ENCODE assay signal across 20 cellular contexts in genomic region chr19:47766670-47767069, GRCh38. TPM values are rescaled to one million over a fixed set of nuclear protein-coding genes. Genes with fewer than 3 reads are reported as not detected.
"Had no signal": no experiment of that assay in that cellular context is flagged by ENCODE, and none has a peak within 500 bp of the region (broad histone marks: within the 10 kb centered on the region; RNA-seq: fewer than 3 reads in every experiment).

No MANE protein-coding gene starts in this region.

- H3K4me2 ChIP-seq: KMS-11 had no signal

- H3K27ac ChIP-seq: ascending aorta, body of pancreas, KMS-11, Peyer's patch, RWPE1, SJSA1 had no signal

- H3K4me3 ChIP-seq: ascending aorta, body of pancreas, MG63, Peyer's patch, SJSA1 had no signal

- DNase-seq: activated CD4-positive, alpha-beta T cell treated with anti-CD3 and anti-CD28 coated beads for 4 hours; activated CD8-positive, alpha-beta memory T cell treated with anti-CD3 and anti-CD28 coated beads, Interleukin-2, amount 50 U/mL, for 4 hours; activated CD8-positive, alpha-beta T cell treated with anti-CD3 and anti-CD28 coated beads for 36 hours; activated effector memory CD4-positive, alpha-beta T cell treated with Interleukin-2 at 50 U/mL for 16 hours; activated naive CD4-positive, alpha-beta T cell treated with Interleukin-2 at 50 U/mL for 16 hours; activated naive CD8-positive, alpha-beta T cell treated with anti-CD3 and anti-CD28 coated beads, Interleukin-2, amount 50 U/mL, for 24 hours; body of pancreas; central memory CD4-positive, alpha-beta T cell; MG63; NCI-H1105; NCI-H510A; NCI-H526 treated with DMSO at 0.1 percent for 48 hours; Peyer's patch had no signal

- H3K9me3 ChIP-seq: ascending aorta, body of pancreas, MG63, Peyer's patch, SJSA1 had no signal

- H3K36me3 ChIP-seq: ascending aorta, MG63, Peyer's patch, SJSA1 had no signal

- H3K9ac ChIP-seq: KMS-11 had no signal

- H3K4me1 ChIP-seq: ascending aorta, Peyer's patch, SJSA1 had no signal

- H3K27me3 ChIP-seq: ascending aorta, body of pancreas, MG63, Peyer's patch, SJSA1 had no signal

- FAIRE-seq: bronchial epithelial cell had no signal

RNA-seq across cellular contexts. Expression of gene TPRX1, which starts 37.7 kb away (rescaled TPM):
- total RNA-seq: activated CD8-positive, alpha-beta T cell treated with anti-CD3 and anti-CD28 coated beads for 36 hours; activated naive CD4-positive, alpha-beta T cell treated with anti-CD3 and anti-CD28 coated beads, Interleukin-2, amount 50 U/mL, for 72 hours; activated T-helper 1 cell treated with anti-CD3 and anti-CD28 coated beads, Interleukin-12 subunit alpha, Interleukin-12 subunit beta, Interleukin-2, Interleukin-4 antibody, amounts not matched to agents 30 ng/mL and 10 ng/mL and 1 ng/mL, durations not matched to agents 14 hours and 24 hours and 36 hours; ascending aorta; body of pancreas; bronchial epithelial cell; Peyer's patch; SJSA1 had no signal

RNA-seq across cellular contexts. Expression of gene CRX, which starts 55.1 kb away (rescaled TPM):
- total RNA-seq: activated CD8-positive, alpha-beta T cell treated with anti-CD3 and anti-CD28 coated beads for 36 hours; activated naive CD4-positive, alpha-beta T cell treated with anti-CD3 and anti-CD28 coated beads, Interleukin-2, amount 50 U/mL, for 72 hours; activated T-helper 1 cell treated with anti-CD3 and anti-CD28 coated beads, Interleukin-12 subunit alpha, Interleukin-12 subunit beta, Interleukin-2, Interleukin-4 antibody, amounts not matched to agents 30 ng/mL and 10 ng/mL and 1 ng/mL, durations not matched to agents 14 hours and 24 hours and 36 hours; ascending aorta; body of pancreas; bronchial epithelial cell; Peyer's patch; SJSA1 had no signal
